8 cellular contexts compared by ENCODE assay signal in genomic region chr19:49590071-49590970, GRCh38. TPM values are rescaled to one million over a fixed set of nuclear protein-coding genes. Genes with fewer than 3 reads are reported as not detected.
DNase-seq lines count a peak whose midpoint lies in the region; ATAC-seq, FAIRE-seq and TF ChIP-seq lines count a peak whose summit lies in the region.

No MANE protein-coding gene starts in this region.

- peak overlapping the region; percentile 86 to 91 for H3K27ac ChIP-seq in kidney (ENCODE audit: low read depth in 2 of 2, low read length in 2 of 2)

- peak; percentile 96 for DNase-seq in AG08395 (ENCODE audit: low spot score)
- DNase-seq in NCI-H446 treated with DMSO at 0.1 percent for 48 hours (lab: John Stamatoyannopoulos, UW), result peak; percentile 96
- DNase-seq in activated CD4-positive, CD25-positive, alpha-beta regulatory T cell treated with anti-CD3 and anti-CD28 coated beads, Interleukin-2, amount 50 U/mL, for 72 hours, result peak; percentile 87
- peak; percentile 62 to 81 for DNase-seq in cerebellar nuclear complex (lab: John Stamatoyannopoulos, UW)
- peak; percentile 98 for DNase-seq in kidney
- DNase-seq in stimulated activated CD4-positive, alpha-beta T cell treated with anti-CD3 and anti-CD28 coated beads, Interleukin-15, amount 100 ng/mL, for 1 hour (ENCODE audit: low read depth in 1 of 2, low spot score in 1 of 2), result peak; percentile 81 to 90

- H3K4me1 ChIP-seq in kidney (ENCODE audit: control insufficient read depth in 1 of 2, insufficient read depth in 1 of 2, low read depth in 1 of 2, low read length in 2 of 2), result peaks cover 0 to 15% of the 10 kb centered on the region in 2 donors

- FAIRE-seq in kidney (lab: Jason Lieb, UNC), result no peak

- intact Hi-C loops in kidney (cut with DNase I), result no loop called here

- H3K4me3 ChIP-seq in kidney (ENCODE audit: low read length in 2 of 2), result peak overlapping the region; percentile 79 to 88

- peaks cover 0 to 10% of the 10 kb centered on the region in 2 donors for H3K36me3 ChIP-seq in kidney (ENCODE audit: control insufficient read depth in 1 of 2, insufficient read depth in 2 of 2, low read length in 2 of 2)

- no peaks in the 10 kb centered on the region for H3K9me3 ChIP-seq in kidney (ENCODE audit: control insufficient read depth in 1 of 2, low read length in 2 of 2)

- peak overlapping the region; percentile 89 to 96 for H3K9ac ChIP-seq in kidney (ENCODE audit: low read length in 2 of 2)

- ATAC-seq in GM18873 (IDR thresholded peaks at IDR 0.05; ENCODE audit: low FRiP score, unreplicated experiment) (peak; percentile 63), HG03175 (IDR thresholded peaks at IDR 0.05; ENCODE audit: unreplicated experiment) (peak; percentile 71)

- TF ChIP-seq CTCF in kidney (IDR thresholded peaks at IDR 0.05; ENCODE audit: borderline replicate concordance, extremely low read depth, insufficient read depth), result no peak

RNA-seq across cellular contexts. Expression of gene PRR12, which starts 0.7 kb away (rescaled TPM):
- total RNA-seq in kidney, result 27.4 TPM
- 4.9 TPM for polyA plus RNA-seq in kidney (ENCODE audit: insufficient read depth, low read depth, low replicate concordance)

RNA-seq across cellular contexts. Expression of gene PRRG2, which starts 9.2 kb away (rescaled TPM):
- 14.9 TPM for total RNA-seq in kidney
- polyA plus RNA-seq in kidney (ENCODE audit: insufficient read depth, low read depth, low replicate concordance), result 17.6 TPM

RNA-seq across cellular contexts. Expression of gene NOSIP, which starts 10.0 kb away (rescaled TPM):
- 52.8 TPM for total RNA-seq in kidney
- polyA plus RNA-seq in kidney (ENCODE audit: insufficient read depth, low read depth, low replicate concordance), result 122 TPM

RNA-seq across cellular contexts. Expression of gene RRAS, which starts 49.6 kb away (rescaled TPM):
- 92.3 TPM for total RNA-seq in kidney
- 140 TPM for polyA plus RNA-seq in kidney (ENCODE audit: insufficient read depth, low read depth, low replicate concordance)

RNA-seq across cellular contexts. Expression of gene SCAF1, which starts 51.7 kb away (rescaled TPM):
- 69.0 TPM for total RNA-seq in kidney
- 18.1 TPM for polyA plus RNA-seq in kidney (ENCODE audit: insufficient read depth, low read depth, low replicate concordance)

Comparison
In these comparisons a context has a peak if more than half of its experiments do, and no peak if none do; other contexts are left out.
1. Peak in every context shown above with its lines: DNase-seq, ATAC-seq, H3K4me3 ChIP-seq and H3K27ac ChIP-seq.